28 cellular contexts compared by ENCODE assay signal in genomic region chr3:191721390-191721801, GRCh38.
DNase-seq lines count a peak whose midpoint lies in the region; ATAC-seq and TF ChIP-seq lines count a peak whose summit lies in the region.
"Had no signal": no experiment of that assay in that cellular context is flagged by ENCODE, and none has a peak within 500 bp of the region (broad histone marks: within the 10 kb centered on the region; RNA-seq: fewer than 3 reads in every experiment).

No MANE protein-coding gene starts in this region.

- peaks cover 13% of the 10 kb centered on the region for H3K4me1 ChIP-seq in body of pancreas
- H3K4me1 ChIP-seq: BLaER1, neural progenitor cell, testis, uterus had no signal

- H3K27ac ChIP-seq in body of pancreas = peak overlapping the region in 1 of 4 donors; percentile 4
- H3K27ac ChIP-seq: BLaER1, neural progenitor cell, testis, uterus had no signal

- intact Hi-C loops in body of pancreas (cut with DNase I) = no loop called here

- TF ChIP-seq RAD21 in Ishikawa (IDR thresholded peaks at IDR 0.05; ENCODE audit: low read depth) = no peak

- H3K27me3 ChIP-seq in body of pancreas = no peaks in the 10 kb centered on the region
- H3K27me3 ChIP-seq: BLaER1, neural progenitor cell, testis, uterus had no signal

- no peak for TF ChIP-seq POLR2A in body of pancreas (IDR thresholded peaks at IDR 0.05)

- H3K9me3 ChIP-seq in body of pancreas = no peaks in the 10 kb centered on the region
- H3K9me3 ChIP-seq: BLaER1, testis, uterus had no signal

- no peak overlapping the region for H3K4me3 ChIP-seq in body of pancreas
- H3K4me3 ChIP-seq: BLaER1, neural progenitor cell, smooth muscle cell, testis, uterus had no signal

- no peak for TF ChIP-seq CTCF in body of pancreas (IDR thresholded peaks at IDR 0.05)

- DNase-seq in A172 (ENCODE audit: low spot score) (peak; percentile 16), body of pancreas (no peak), myocyte (ENCODE audit: low read depth) (peak; percentile 13), midbrain (lab: John Stamatoyannopoulos, UW) (no peak), cerebellar cortex (ENCODE audit: low spot score) (no peak), islet precursor cell (no peak)
- DNase-seq: activated CD4-positive, alpha-beta memory T cell treated with anti-CD3 and anti-CD28 coated beads, Interleukin-2, amount 10 ng/mL, durations not matched to agents 7 days and 5 days; activated CD4-positive, alpha-beta T cell treated with anti-CD3 and anti-CD28 coated beads for 1 hour; activated CD8-positive, alpha-beta memory T cell treated with anti-CD3 and anti-CD28 coated beads, Interleukin-2, amount 50 U/mL, for 4 hours; activated naive CD4-positive, alpha-beta T cell treated with anti-CD3 and anti-CD28 coated beads, Interleukin-2, amount 10 ng/mL, durations not matched to agents 7 days and 5 days; H7; hippocampal formation; Karpas-422; left cardiac atrium; mesenchymal stem cell; NCI-H1436 treated with DMSO at 0.1 percent for 48 hours; NCI-H526 treated with DMSO at 0.1 percent for 48 hours; right cardiac atrium; SHP77 treated with DMSO at 0.1 percent for 48 hours; stimulated activated CD4-positive, alpha-beta T cell treated with anti-CD3 and anti-CD28 coated beads, Interleukin-1b, Interleukin-23, amount 100 ng/mL, for 48 hours; stimulated activated naive CD4-positive, alpha-beta T cell treated with Interleukin-2 at 50 U/mL for 16 hours; uterus had no signal

- peak; percentile 71 for TF ChIP-seq EP300 in Ishikawa (IDR thresholded peaks at IDR 0.05; ENCODE audit: borderline replicate concordance)

- peak; percentile 45 for ATAC-seq in body of pancreas
- ATAC-seq: left cardiac atrium, Panc1 had no signal

- no peaks in the 10 kb centered on the region for H3K36me3 ChIP-seq in body of pancreas (replicated peaks in 1 of 2; ENCODE audit: insufficient read depth in 1 of 2, low read depth in 2 of 2)
- H3K36me3 ChIP-seq: BLaER1, neural progenitor cell, uterus had no signal

- 33 to 41% methylated on average over 4 of the region's 4 CpGs for WGBS in body of pancreas, 2 donors

TF ChIP-seq in Ishikawa, 13 proteins besides CTCF, POLR2A, EP300 and RAD21:
- TF ChIP-seq FOXM1 (IDR thresholded peaks at IDR 0.05; ENCODE audit: borderline replicate concordance, low read depth) (no peak; the same call in none of the 2 replicates), YY1 (IDR thresholded peaks at IDR 0.05; ENCODE audit: low read depth) (no peak), CREB1 (IDR thresholded peaks at IDR 0.05; ENCODE audit: low read depth) (0 out of 2 replicates have a peak, but pooled peaks have one; percentile 28), ZBTB7A (IDR thresholded peaks at IDR 0.05; ENCODE audit: low read depth) (no peak), NFIC (IDR thresholded peaks at IDR 0.05) (peak; percentile 79), TAF1 (IDR thresholded peaks at IDR 0.05; ENCODE audit: low read depth) (no peak), CEBPB (IDR thresholded peaks at IDR 0.05) (peak; percentile 61), TEAD4 (IDR thresholded peaks at IDR 0.05) (no peak), TCF12 (IDR thresholded peaks at IDR 0.05; ENCODE audit: low read depth) (peak; percentile 75)
- TF ChIP-seq, protein P1, sequence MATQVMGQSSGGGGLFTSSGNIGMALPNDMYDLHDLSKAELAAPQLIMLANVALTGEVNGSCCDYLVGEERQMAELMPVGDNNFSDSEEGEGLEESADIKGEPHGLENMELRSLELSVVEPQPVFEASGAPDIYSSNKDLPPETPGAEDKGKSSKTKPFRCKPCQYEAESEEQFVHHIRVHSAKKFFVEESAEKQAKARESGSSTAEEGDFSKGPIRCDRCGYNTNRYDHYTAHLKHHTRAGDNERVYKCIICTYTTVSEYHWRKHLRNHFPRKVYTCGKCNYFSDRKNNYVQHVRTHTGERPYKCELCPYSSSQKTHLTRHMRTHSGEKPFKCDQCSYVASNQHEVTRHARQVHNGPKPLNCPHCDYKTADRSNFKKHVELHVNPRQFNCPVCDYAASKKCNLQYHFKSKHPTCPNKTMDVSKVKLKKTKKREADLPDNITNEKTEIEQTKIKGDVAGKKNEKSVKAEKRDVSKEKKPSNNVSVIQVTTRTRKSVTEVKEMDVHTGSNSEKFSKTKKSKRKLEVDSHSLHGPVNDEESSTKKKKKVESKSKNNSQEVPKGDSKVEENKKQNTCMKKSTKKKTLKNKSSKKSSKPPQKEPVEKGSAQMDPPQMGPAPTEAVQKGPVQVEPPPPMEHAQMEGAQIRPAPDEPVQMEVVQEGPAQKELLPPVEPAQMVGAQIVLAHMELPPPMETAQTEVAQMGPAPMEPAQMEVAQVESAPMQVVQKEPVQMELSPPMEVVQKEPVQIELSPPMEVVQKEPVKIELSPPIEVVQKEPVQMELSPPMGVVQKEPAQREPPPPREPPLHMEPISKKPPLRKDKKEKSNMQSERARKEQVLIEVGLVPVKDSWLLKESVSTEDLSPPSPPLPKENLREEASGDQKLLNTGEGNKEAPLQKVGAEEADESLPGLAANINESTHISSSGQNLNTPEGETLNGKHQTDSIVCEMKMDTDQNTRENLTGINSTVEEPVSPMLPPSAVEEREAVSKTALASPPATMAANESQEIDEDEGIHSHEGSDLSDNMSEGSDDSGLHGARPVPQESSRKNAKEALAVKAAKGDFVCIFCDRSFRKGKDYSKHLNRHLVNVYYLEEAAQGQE (IDR thresholded peaks at IDR 0.05; ENCODE audit: low read depth) = no peak
- TF ChIP-seq, protein P2, sequence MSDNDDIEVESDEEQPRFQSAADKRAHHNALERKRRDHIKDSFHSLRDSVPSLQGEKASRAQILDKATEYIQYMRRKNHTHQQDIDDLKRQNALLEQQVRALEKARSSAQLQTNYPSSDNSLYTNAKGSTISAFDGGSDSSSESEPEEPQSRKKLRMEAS (IDR thresholded peaks at IDR 0.05) = no peak
- TF ChIP-seq, protein P3, sequence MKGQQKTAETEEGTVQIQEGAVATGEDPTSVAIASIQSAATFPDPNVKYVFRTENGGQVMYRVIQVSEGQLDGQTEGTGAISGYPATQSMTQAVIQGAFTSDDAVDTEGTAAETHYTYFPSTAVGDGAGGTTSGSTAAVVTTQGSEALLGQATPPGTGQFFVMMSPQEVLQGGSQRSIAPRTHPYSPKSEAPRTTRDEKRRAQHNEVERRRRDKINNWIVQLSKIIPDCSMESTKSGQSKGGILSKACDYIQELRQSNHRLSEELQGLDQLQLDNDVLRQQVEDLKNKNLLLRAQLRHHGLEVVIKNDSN (IDR thresholded peaks at IDR 0.05) = no peak

Comparison
In these comparisons a context has a peak if more than half of its experiments do, and no peak if none do; other contexts are left out.
1. DNase-seq: peak in A172 (single experiment) and myocyte (single experiment); none in body of pancreas (0 of 4), midbrain (single experiment), cerebellar cortex (single experiment) and islet precursor cell (single experiment).